ENCODE assay signal across 16 cellular contexts in the genomic region with DNA sequence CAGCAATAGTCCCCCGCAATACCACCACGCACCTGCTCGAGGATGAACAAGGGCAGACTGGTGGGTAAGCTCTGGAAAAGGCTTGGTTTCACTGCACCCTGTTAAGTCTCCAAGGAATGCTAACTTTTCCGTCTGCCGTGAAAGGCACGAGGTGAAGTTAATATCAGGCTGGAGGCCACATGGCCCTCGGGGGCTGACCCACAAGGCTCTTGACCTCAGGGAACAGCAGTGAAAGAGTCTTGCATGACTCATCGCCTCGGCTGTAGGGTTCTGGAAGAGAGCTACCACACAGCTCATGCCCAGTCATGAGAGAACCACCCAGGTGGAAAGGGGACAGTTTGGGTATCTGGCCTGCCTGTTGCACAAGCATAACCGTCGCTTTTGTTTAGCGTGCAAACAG. TPM values are rescaled to one million over a fixed set of nuclear protein-coding genes. Genes with fewer than 3 reads are reported as not detected.
DNase-seq lines count a peak whose midpoint lies in the region; ATAC-seq and TF ChIP-seq lines count a peak whose summit lies in the region.
"Had no signal": no experiment of that assay in that cellular context is flagged by ENCODE, and none has a peak within 500 bp of the region (broad histone marks: within the 10 kb centered on the region; RNA-seq: fewer than 3 reads in every experiment).

No MANE protein-coding gene starts in this region.

- WGBS in adrenal gland, 4 donors, result 66 to 74% (median 68%) methylated on average over 12 of the region's 12 CpGs

- no peaks in the 10 kb centered on the region for H3K9me3 ChIP-seq in MG63
- H3K9me3 ChIP-seq in adrenal gland (replicated peaks in 1 of 3), result no peaks in the 10 kb centered on the region
- H3K9me3 ChIP-seq: transverse colon had no signal

- no peaks in the 10 kb centered on the region for H3K4me1 ChIP-seq in adrenal gland (replicated peaks in 1 of 2)
- H3K4me1 ChIP-seq: SJCRH30 had no signal

- no peak for TF ChIP-seq CTCF in adrenal gland (IDR thresholded peaks at IDR 0.05)

- peak; percentile 58 for DNase-seq in COLO668 (lab: John Stamatoyannopoulos, UW; ENCODE audit: unreplicated experiment)
- DNase-seq in MG63, result peak; percentile 44
- peak in 5 of 7 donors; percentile 42 to 70 (median 55) for DNase-seq in adrenal gland
- DNase-seq in left lobe of liver (ENCODE audit: low spot score), result no peak
- no peak for DNase-seq in head of caudate nucleus
- DNase-seq in activated CD8-positive, alpha-beta memory T cell treated with anti-CD3 and anti-CD28 coated beads, Interleukin-2, amount 50 U/mL, for 48 hours, result no peak
- no peak for DNase-seq in activated effector memory CD4-positive, alpha-beta T cell treated with Interleukin-2 at 50 U/mL for 16 hours
- DNase-seq: activated naive CD4-positive, alpha-beta T cell treated with anti-CD3 and anti-CD28 coated beads, Interleukin-2, amount 10 ng/mL, durations not matched to agents 7 days and 5 days; GF-D8; left colon; NCI-H1694; SJCRH30; stimulated activated CD4-positive, alpha-beta T cell treated with anti-CD3 and anti-CD28 coated beads, Interleukin-1b, Interleukin-23, amount 100 ng/mL, for 48 hours; transverse colon had no signal

- H3K4me3 ChIP-seq in MG63 (no peak overlapping the region), adrenal gland (no peak overlapping the region)
- H3K4me3 ChIP-seq: cardiac muscle cell, SJCRH30, transverse colon had no signal

- no peak overlapping the region for H3K27ac ChIP-seq in adrenal gland
- H3K27ac ChIP-seq: cardiac muscle cell, SJCRH30, transverse colon had no signal

- H3K36me3 ChIP-seq in MG63 (peaks cover 7% of the 10 kb centered on the region), adrenal gland (replicated peaks in 1 of 2) (peaks cover 0 to 16% of the 10 kb centered on the region in 2 donors)
- H3K36me3 ChIP-seq: transverse colon had no signal

- TF ChIP-seq POLR2A in adrenal gland (IDR thresholded peaks at IDR 0.05), result no peak

- H3K27me3 ChIP-seq in MG63 (no peaks in the 10 kb centered on the region), adrenal gland (no peaks in the 10 kb centered on the region)
- H3K27me3 ChIP-seq: cardiac muscle cell, SJCRH30, transverse colon had no signal

- intact Hi-C loops in adrenal gland (cut with DNase I) (no loop called here), head of caudate nucleus (cut with DNase I) (no loop called here)

- ATAC-seq in left lobe of liver, result peak; percentile 59
- ATAC-seq in HG02610 (IDR thresholded peaks at IDR 0.05; ENCODE audit: unreplicated experiment), result no peak
- ATAC-seq: left colon had no signal

RNA-seq across cellular contexts. Expression of a gene that starts 24.7 kb away (rescaled TPM):
- 51.1 and 76.6 TPM in 2 replicates for total RNA-seq in MG63 (2014; rRNA removed; shearing (Covaris generic); ENCODE audit: low replicate concordance)
- total RNA-seq in adrenal gland, result 100 to 1,000 TPM in 1 of 8 donors, 10 to 100 TPM in 7; 34.2 to 108 (median 60.7) TPM
- 100 to 1,000 TPM in 1 of 3 donors, 10 to 100 TPM in 2; 12.0 to 116 (median 27.6) TPM for polyA plus RNA-seq in adrenal gland
- 94.6 TPM for total RNA-seq in left lobe of liver

Comparison
In these comparisons a context has a peak if more than half of its experiments do, and no peak if none do; other contexts are left out.
1. DNase-seq: peak in COLO668 (single experiment), MG63 (single experiment) and adrenal gland (5 of 7); none in left lobe of liver (single experiment), head of caudate nucleus (0 of 42), activated CD8-positive, alpha-beta memory T cell treated with anti-CD3 and anti-CD28 coated beads, Interleukin-2, amount 50 U/mL, for 48 hours (single experiment) and activated effector memory CD4-positive, alpha-beta T cell treated with Interleukin-2 at 50 U/mL for 16 hours (single experiment).